In the genomic region with DNA sequence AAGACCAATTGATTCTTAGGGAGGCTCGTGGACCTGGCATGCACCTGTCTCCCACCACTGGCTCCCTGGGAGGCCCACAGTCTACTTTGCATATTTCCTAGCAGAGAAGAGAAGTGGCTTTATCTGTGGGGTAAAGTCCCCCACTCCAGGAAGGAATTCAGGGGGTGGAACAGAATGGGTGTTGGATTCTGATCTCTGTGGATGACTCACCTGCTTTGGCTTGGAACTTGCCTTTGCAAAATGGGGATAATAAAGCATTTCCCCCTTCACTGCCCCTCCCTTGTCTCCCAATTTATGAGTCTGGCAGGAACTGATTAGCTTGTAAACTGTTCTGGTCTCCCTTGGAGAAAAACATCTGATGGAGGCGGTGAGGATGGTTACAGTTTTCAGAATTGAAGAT, we compare ENCODE assay signal across 15 cellular contexts. TPM values are rescaled to one million over a fixed set of nuclear protein-coding genes. Genes with fewer than 3 reads are reported as not detected.
DNase-seq lines count a peak whose midpoint lies in the region; ATAC-seq and TF ChIP-seq lines count a peak whose summit lies in the region.
"Had no signal": no experiment of that assay in that cellular context is flagged by ENCODE, and none has a peak within 500 bp of the region (broad histone marks: within the 10 kb centered on the region; RNA-seq: fewer than 3 reads in every experiment).

No MANE protein-coding gene starts in this region.

- 67 to 70% methylated on average over 1 to 2 of the region's 2 CpGs for WGBS in gastroesophageal sphincter (ENCODE audit: low coverage in 1 of 2), 2 donors

- DNase-seq in AG09309 (ENCODE audit: low read depth) (peak; percentile 78), HFF-Myc (ENCODE audit: extremely low read depth, low read depth) (peak; percentile 61), astrocyte of the hippocampus (ENCODE audit: low read depth, low spot score) (peak; percentile 17), left lung (no peak), mesenteric fat pad (ENCODE audit: low spot score) (no peak), ascending aorta (ENCODE audit: low spot score in 2 of 2) (no peak)
- DNase-seq: activated naive CD8-positive, alpha-beta T cell treated with anti-CD3 and anti-CD28 coated beads, Interleukin-2, amount 10 ng/mL, durations not matched to agents 7 days and 5 days; NCI-H1436 treated with DMSO at 0.1 percent for 48 hours had no signal

- H3K27me3 ChIP-seq in left lung: peaks cover 0 to 23% of the 10 kb centered on the region in 2 donors
- peaks cover 25% of the 10 kb centered on the region for H3K27me3 ChIP-seq in gastroesophageal sphincter
- no peaks in the 10 kb centered on the region for H3K27me3 ChIP-seq in ascending aorta

- intact Hi-C loops in left lung (cut with DNase I): no loop called here
- intact Hi-C loops in ascending aorta (cut with DNase I): no loop called here

- H3K4me1 ChIP-seq in left lung (no peaks in the 10 kb centered on the region), gastroesophageal sphincter (no peaks in the 10 kb centered on the region), ascending aorta (no peaks in the 10 kb centered on the region)

- H3K4me3 ChIP-seq in AG09309 (ENCODE audit: control insufficient read depth, low read depth, low read length) (no peak overlapping the region), HFF-Myc (replicated peaks; ENCODE audit: low read depth, low read length) (no peak overlapping the region), left lung (no peak overlapping the region), gastroesophageal sphincter (no peak overlapping the region), ascending aorta (no peak overlapping the region)

- H3K9me3 ChIP-seq in left lung (peaks cover 0 to 4% of the 10 kb centered on the region in 2 donors), gastroesophageal sphincter (peaks cover 0 to 33% (median 0%) of the 10 kb centered on the region in 3 donors), ascending aorta (peaks cover 0 to 5% of the 10 kb centered on the region in 2 donors)

- no peak for TF ChIP-seq POLR2A in gastroesophageal sphincter (IDR thresholded peaks at IDR 0.05)

- TF ChIP-seq CTCF in AG09309 (IDR thresholded peaks at IDR 0.05; ENCODE audit: control insufficient read depth, insufficient read depth, low read depth, low read length, missing control alignments) (no peak), HFF-Myc (IDR thresholded peaks at IDR 0.05; ENCODE audit: low read depth, low read length, missing control alignments) (no peak), left lung (IDR thresholded peaks at IDR 0.05) (no peak), gastroesophageal sphincter (IDR thresholded peaks at IDR 0.05) (no peak), ascending aorta (IDR thresholded peaks at IDR 0.05) (no peak)

- H3K27ac ChIP-seq in left lung: no peak overlapping the region
- no peak overlapping the region for H3K27ac ChIP-seq in gastroesophageal sphincter
- no peak overlapping the region for H3K27ac ChIP-seq in ascending aorta

- ATAC-seq in left lung (peak; percentile 14), gastroesophageal sphincter (no peak), HG03442 (IDR thresholded peaks at IDR 0.05; ENCODE audit: unreplicated experiment) (no peak)
- ATAC-seq: esophagus mucosa had no signal

- no peak for TF ChIP-seq EP300 in gastroesophageal sphincter (IDR thresholded peaks at IDR 0.05)

- H3K36me3 ChIP-seq in left lung (no peaks in the 10 kb centered on the region), gastroesophageal sphincter (no peaks in the 10 kb centered on the region), ascending aorta (no peaks in the 10 kb centered on the region)

RNA-seq across cellular contexts. Expression of gene OTUD3, which starts 21.2 kb away (rescaled TPM):
- total RNA-seq in left lung: 10 to 100 TPM in 1 of 2 donors, 1 to 10 TPM in 1; 9.8 to 11.0 TPM
- 1 to 10 TPM; 6.2 to 9.0 (median 7.9) TPM for total RNA-seq in gastroesophageal sphincter
- 8.3 TPM for total RNA-seq in mesenteric fat pad
- 1.9 TPM for total RNA-seq in ascending aorta

RNA-seq across cellular contexts. Expression of gene RNF186, which starts 46.0 kb away (rescaled TPM):
- total RNA-seq in left lung: not detected
- total RNA-seq in gastroesophageal sphincter: not detected
- not detected for total RNA-seq in mesenteric fat pad
- total RNA-seq in ascending aorta: not detected
- total RNA-seq: activated naive CD8-positive, alpha-beta T cell treated with anti-CD3 and anti-CD28 coated beads, Interleukin-2, amount 10 ng/mL, durations not matched to agents 7 days and 5 days; lung microvascular endothelial cell; RPMI7951; skeletal muscle tissue; T-helper 1 cell treated with Interleukin-12 subunit alpha and Interleukin-12 subunit beta and Interleukin-4 antibody, amounts not matched to agents 30 ng/mL and 1 ng/mL, for 36 hours had no signal

Comparison
In these comparisons a context has a peak if more than half of its experiments do, and no peak if none do; other contexts are left out.
1. DNase-seq: peak in AG09309 (single experiment), HFF-Myc (single experiment) and astrocyte of the hippocampus (single experiment); none in left lung (0 of 2), mesenteric fat pad (single experiment) and ascending aorta (0 of 2).